In genomic region chr7:44534501-44534900, GRCh38 we compare ENCODE assay signal across 9 cellular contexts. TPM values are rescaled to one million over a fixed set of nuclear protein-coding genes. Genes with fewer than 3 reads are reported as not detected.
A peak's percentile ranks its signal among the peaks of the same experiment; 100 is the strongest.
DNase-seq lines count a peak whose midpoint lies in the region; ATAC-seq, FAIRE-seq and TF ChIP-seq lines count a peak whose summit lies in the region.
"Had no signal": no experiment of that assay in that cellular context is flagged by ENCODE, and none has a peak within 500 bp of the region (broad histone marks: within the 10 kb centered on the region; RNA-seq: fewer than 3 reads in every experiment).

No MANE protein-coding gene starts in this region.

- POLR2A ChIA-PET in HCT116 (lab: Charles Lee): no interaction called here

- no peaks in the 10 kb centered on the region for H3K9me2 ChIP-seq in HCT116 (ENCODE audit: insufficient read depth)

- intact Hi-C loops in HCT116 (cut with micrococcal nuclease): no loop called here
- intact Hi-C loops in vagina (cut with DNase I): no loop called here

- H2AFZ ChIP-seq in HCT116 (ENCODE audit: low read depth, low read length, poor library complexity, severe bottlenecking): no peak overlapping the region

- H3K9ac ChIP-seq in HCT116 (ENCODE audit: low read length): no peak overlapping the region

- CTCF ChIA-PET in HCT116 (lab: Charles Lee): interaction anchor here (0.6 to 1.6 kb wide), 11 partner anchors 10 to 294 kb away, joined by 3 to 14 read pairs (median 5); partner anchors contain the start of genes DDX56 and NUDCD3

- ATAC-seq in HCT116: peak; percentile 97

- H3K4me1 ChIP-seq in HCT116 (ENCODE audit: control insufficient read depth in 1 of 2, insufficient read depth in 2 of 2, low read length in 2 of 2) (peaks cover 0 to 12% of the 10 kb centered on the region in 2 experiments; a peak in 2 of 4 replicates), vagina (no peaks in the 10 kb centered on the region)

- H3K4me2 ChIP-seq in HCT116 (ENCODE audit: low read length): no peak overlapping the region

- peak; percentile 58 for TF ChIP-seq CTCF in D721Med (IDR thresholded peaks at IDR 0.05; ENCODE audit: insufficient read depth, missing control alignments)
- TF ChIP-seq CTCF in HCT116 (IDR thresholded peaks at IDR 0.05 in 2 of 3, conservative IDR thresholded peaks at IDR 0.05 in 1 of 3; ENCODE audit: borderline replicate concordance in 1 of 3, insufficient read depth in 1 of 3, low read depth in 2 of 3, low read length in 2 of 3): peak; percentile 21 to 92 (median 86); a peak in 5 of 6 replicates
- TF ChIP-seq CTCF in fibroblast of the aortic adventitia (IDR thresholded peaks at IDR 0.05; ENCODE audit: insufficient read depth, low read length): peak; percentile 47
- TF ChIP-seq CTCF in vagina (IDR thresholded peaks at IDR 0.05): no peak

- no peak overlapping the region for H3K27ac ChIP-seq in HCT116 (ENCODE audit: low read depth, low read length)
- H3K27ac ChIP-seq in vagina: no peak overlapping the region
- H3K27ac ChIP-seq: SK-N-MC had no signal

- H3K9me3 ChIP-seq in HCT116 (ENCODE audit: control insufficient read depth in 1 of 2, insufficient read depth in 1 of 2, low read depth in 1 of 2, low read length in 2 of 2) (no peaks in the 10 kb centered on the region), vagina (no peaks in the 10 kb centered on the region)

- RAD21 ChIA-PET in HCT116 (lab: Charles Lee; ENCODE audit: low non-redundant PET in 1 of 2, low total read pairs in 2 of 2, uncharacterized antibody in 2 of 2, unreplicated experiment in 2 of 2): no interaction called here

- H3K4me3 ChIP-seq in HCT116 (replicated peaks in 1 of 2; ENCODE audit: low read depth in 1 of 2, low read length in 2 of 2): no peak overlapping the region
- H3K4me3 ChIP-seq in fibroblast of the aortic adventitia (ENCODE audit: low read depth, low read length): no peak overlapping the region
- H3K4me3 ChIP-seq in vagina: no peak overlapping the region
- H3K4me3 ChIP-seq: SK-N-MC had no signal

- no peaks in the 10 kb centered on the region for H4K20me1 ChIP-seq in HCT116 (ENCODE audit: insufficient read depth)

- no TSS peak for BruUV-seq in HCT116 (replicated peaks; lab: Mats Ljungman, UMichigan)

- H3K27me3 ChIP-seq in HCT116 (ENCODE audit: insufficient read depth, low read length) (no peaks in the 10 kb centered on the region), vagina (no peaks in the 10 kb centered on the region)

- no peak for FAIRE-seq in D721Med (lab: Jason Lieb, UNC)

- no peaks in the 10 kb centered on the region for H3K79me2 ChIP-seq in HCT116 (ENCODE audit: insufficient read depth, low read length)

- DNase-seq in D721Med (ENCODE audit: insufficient read length, low spot score): peak; percentile 82
- DNase-seq in HCT116 (ENCODE audit: low read depth, low spot score): peak; percentile 43
- peak; percentile 10 for DNase-seq in NCI-H82 treated with DMSO at 0.1 percent for 48 hours (lab: John Stamatoyannopoulos, UW; ENCODE audit: unreplicated experiment)
- DNase-seq in activated CD8-positive, alpha-beta memory T cell treated with anti-CD3 and anti-CD28 coated beads for 24 hours: peak; percentile 70
- DNase-seq in fibroblast of the aortic adventitia (ENCODE audit: low read depth): no peak
- peak; percentile 29 to 51 (median 42) for DNase-seq in stimulated activated CD4-positive, alpha-beta T cell treated with anti-CD3 and anti-CD28 coated beads, Interleukin-12 subunit alpha, Interleukin-12 subunit beta, amount 100 ng/mL, for 48 hours (ENCODE audit: low read depth in 2 of 3, low spot score in 1 of 3)
- DNase-seq in OCI-M2 (lab: John Stamatoyannopoulos, UW; ENCODE audit: unreplicated experiment): no peak
- DNase-seq in vagina (ENCODE audit: extremely low spot score in 2 of 2): no peak

- TF ChIP-seq RAD21 in HCT116 (IDR thresholded peaks at IDR 0.05; ENCODE audit: low read depth): peak; percentile 44

- H3K36me3 ChIP-seq in HCT116 (ENCODE audit: control insufficient read depth in 1 of 2, insufficient read depth in 2 of 2, low read length in 2 of 2) (no peaks in the 10 kb centered on the region), vagina (no peaks in the 10 kb centered on the region)

- TF ChIP-seq POLR2A in HCT116 (IDR thresholded peaks at IDR 0.05; ENCODE audit: borderline replicate concordance, extremely low read depth, insufficient read depth, insufficient read length) (no peak), vagina (IDR thresholded peaks at IDR 0.05) (no peak)

TF ChIP-seq in HCT116, 20 proteins besides CTCF, POLR2A, EP300 and RAD21:
- no peak for TF ChIP-seq ZBTB33 (IDR thresholded peaks at IDR 0.05; ENCODE audit: extremely low read depth, insufficient replicate concordance, low read length)
- TF ChIP-seq SP1 (IDR thresholded peaks at IDR 0.05; ENCODE audit: low read depth): no peak
TF ChIP-seq in HCT116: peak in this region for 0.

RNA-seq across cellular contexts. Expression of gene NPC1L1, which starts 6.6 kb away (rescaled TPM):
- 0.15 TPM for total RNA-seq in HCT116 (2021; ENCODE audit: unreplicated experiment)
- 0.05 and 0.09 TPM in 2 replicates for polyA plus RNA-seq in HCT116 (2012)
- under 0.01 TPM in 1 of 2 replicates, not detected in the other for total RNA-seq in fibroblast of the aortic adventitia (ENCODE audit: low replicate concordance)
- 0.49 TPM for total RNA-seq in vagina

RNA-seq across cellular contexts. Expression of gene DDX56, which starts 39.2 kb away (rescaled TPM):
- total RNA-seq in HCT116 (2021; ENCODE audit: unreplicated experiment) (119 TPM), fibroblast of the aortic adventitia (ENCODE audit: low replicate concordance) (14.6 and 48.4 TPM in 2 replicates), vagina (60.2 TPM)
- 75.8 and 99.0 TPM in 2 replicates for polyA plus RNA-seq in HCT116 (2012)

RNA-seq across cellular contexts. Expression of gene NUDCD3, which starts 44.0 kb away (rescaled TPM):
- total RNA-seq in HCT116 (2021; ENCODE audit: unreplicated experiment) (94.6 TPM), fibroblast of the aortic adventitia (ENCODE audit: low replicate concordance) (47.1 and 122 TPM in 2 replicates), vagina (48.6 TPM)
- 53.7 and 54.5 TPM in 2 replicates for polyA plus RNA-seq in HCT116 (2012)

RNA-seq across cellular contexts. Expression of gene TMED4, which starts 47.5 kb away (rescaled TPM):
- total RNA-seq in HCT116 (2021; ENCODE audit: unreplicated experiment): 67.3 TPM
- polyA plus RNA-seq in HCT116 (2012): 71.0 and 78.4 TPM in 2 replicates
- total RNA-seq in fibroblast of the aortic adventitia (ENCODE audit: low replicate concordance): 48.3 and 78.5 TPM in 2 replicates
- total RNA-seq in vagina: 102 TPM

Comparison
In these comparisons a context has a peak if more than half of its experiments do, and no peak if none do; other contexts are left out.
1. DNase-seq: peak in D721Med (single experiment), HCT116 (single experiment), NCI-H82 treated with DMSO at 0.1 percent for 48 hours (single experiment), activated CD8-positive, alpha-beta memory T cell treated with anti-CD3 and anti-CD28 coated beads for 24 hours (single experiment) and stimulated activated CD4-positive, alpha-beta T cell treated with anti-CD3 and anti-CD28 coated beads, Interleukin-12 subunit alpha, Interleukin-12 subunit beta, amount 100 ng/mL, for 48 hours (3 of 3); none in fibroblast of the aortic adventitia (single experiment), OCI-M2 (single experiment) and vagina (0 of 2).
2. CTCF ChIP-seq: peak in D721Med (single experiment), HCT116 (3 of 3) and fibroblast of the aortic adventitia (single experiment); none in vagina (0 of 3).